In genomic region chr17:4375039-4375748, GRCh38 we compare ENCODE assay signal across 1 cellular context.
TF ChIP-seq lines count a peak whose summit lies in the region.

No MANE protein-coding gene starts in this region.

TF ChIP-seq in GM12878, 131 proteins besides CTCF, POLR2A, EP300 and RAD21 (continued from another document and continues in another):
- peak; percentile 93 for TF ChIP-seq ZNF384 (IDR thresholded peaks at IDR 0.05; ENCODE audit: borderline replicate concordance, low read depth, low read length)
- TF ChIP-seq ZNF274 (IDR thresholded peaks at IDR 0.05; ENCODE audit: insufficient read depth, insufficient read length): no peak
- TF ChIP-seq SPI1 (IDR thresholded peaks at IDR 0.05; ENCODE audit: borderline replicate concordance, insufficient read depth, low read depth, low read length): peak; percentile 77; the same call in 1 of the 2 replicates
- peak; percentile 85 for TF ChIP-seq CUX1 (IDR thresholded peaks at IDR 0.05; ENCODE audit: insufficient replicate concordance, low read depth, low read length)
- no peak for TF ChIP-seq SMAD5 (IDR thresholded peaks at IDR 0.05; ENCODE audit: low read depth)
- peak; percentile 100 for TF ChIP-seq ESRRA (IDR thresholded peaks at IDR 0.05; ENCODE audit: low read length)
- peak in 1 of 2 experiments; percentile 87; a peak in 2 of 4 replicates for TF ChIP-seq ETV6 (conservative IDR thresholded peaks at IDR 0.05 in 1 of 2, IDR thresholded peaks at IDR 0.05 in 1 of 2; ENCODE audit: borderline replicate concordance in 1 of 2, low read depth in 1 of 2)
- TF ChIP-seq BRCA1 (IDR thresholded peaks at IDR 0.05; ENCODE audit: low read depth, low read length): no peak
- TF ChIP-seq NFYA (IDR thresholded peaks at IDR 0.05; ENCODE audit: borderline replicate concordance, low read depth, low read length): no peak
- no peak for TF ChIP-seq SUPT20H (IDR thresholded peaks at IDR 0.05; ENCODE audit: borderline replicate concordance, control insufficient read depth, low read depth, low read length)
- TF ChIP-seq HDAC2 (IDR thresholded peaks at IDR 0.05): no peak
- TF ChIP-seq REST (IDR thresholded peaks at IDR 0.05; ENCODE audit: low read depth, low read length): peak; percentile 28; the same call in 1 of the 2 replicates
- TF ChIP-seq RUNX3 (IDR thresholded peaks at IDR 0.05; ENCODE audit: low read length): peak; percentile 99
- no peak; the same call in 1 of the 2 replicates for TF ChIP-seq ZNF687 (IDR thresholded peaks at IDR 0.05)
- peak; percentile 82; the same call in 1 of the 2 replicates for TF ChIP-seq HDGF (IDR thresholded peaks at IDR 0.05)
- peak; percentile 86 for TF ChIP-seq KLF5 (IDR thresholded peaks at IDR 0.05; ENCODE audit: partially characterized antibody)
- TF ChIP-seq GABPA (IDR thresholded peaks at IDR 0.05; ENCODE audit: low read depth): peak; percentile 59; the same call in 1 of the 2 replicates
- TF ChIP-seq BCL11A (IDR thresholded peaks at IDR 0.05; ENCODE audit: low read depth, low read length): peak; percentile 99
- TF ChIP-seq CHD4 (IDR thresholded peaks at IDR 0.05): no peak
- peak; percentile 7; the same call in 1 of the 2 replicates for TF ChIP-seq YBX1 (IDR thresholded peaks at IDR 0.05)
- TF ChIP-seq USF2 (IDR thresholded peaks at IDR 0.05; ENCODE audit: borderline replicate concordance, low read depth, low read length): no peak
- no peak for TF ChIP-seq RB1 (IDR thresholded peaks at IDR 0.05; ENCODE audit: borderline replicate concordance)
- TF ChIP-seq SIN3A (IDR thresholded peaks at IDR 0.05; ENCODE audit: low read depth, low read length): no peak
- TF ChIP-seq EZH2 (IDR thresholded peaks at IDR 0.05; ENCODE audit: borderline replicate concordance, control insufficient read depth, low read depth, low read length): peak; percentile 94; the same call in 1 of the 2 replicates
- no peak for TF ChIP-seq PRDM15 (CRISPR knock-in tag; IDR thresholded peaks at IDR 0.05)
- peak; percentile 53; the same call in 1 of the 2 replicates for TF ChIP-seq TCF7 (IDR thresholded peaks at IDR 0.05; ENCODE audit: borderline replicate concordance)
- no peak for TF ChIP-seq KDM1A (IDR thresholded peaks at IDR 0.05; ENCODE audit: borderline replicate concordance)
- peak; percentile 85; the same call in 1 of the 2 replicates for TF ChIP-seq SMARCA5 (IDR thresholded peaks at IDR 0.05)
- no peak for TF ChIP-seq ZZZ3 (IDR thresholded peaks at IDR 0.05; ENCODE audit: control insufficient read depth, insufficient read length, low read depth)
- TF ChIP-seq FOXK2 (IDR thresholded peaks at IDR 0.05): peak; percentile 56
- TF ChIP-seq RELB (IDR thresholded peaks at IDR 0.05; ENCODE audit: low read depth): peak; percentile 98
- peak; percentile 72; the same call in 1 of the 2 replicates for TF ChIP-seq GATAD2B (conservative IDR thresholded peaks at IDR 0.05; ENCODE audit: low read depth)
- TF ChIP-seq RCOR1 (conservative IDR thresholded peaks at IDR 0.05; ENCODE audit: low read depth, low read length): no peak
- no peak for TF ChIP-seq RFX5 (IDR thresholded peaks at IDR 0.05; ENCODE audit: low read depth, low read length)
- TF ChIP-seq IRF3 (IDR thresholded peaks at IDR 0.05): no peak
- peak; percentile 91 for TF ChIP-seq CREM (IDR thresholded peaks at IDR 0.05; ENCODE audit: low read depth)
